In the genomic region with DNA sequence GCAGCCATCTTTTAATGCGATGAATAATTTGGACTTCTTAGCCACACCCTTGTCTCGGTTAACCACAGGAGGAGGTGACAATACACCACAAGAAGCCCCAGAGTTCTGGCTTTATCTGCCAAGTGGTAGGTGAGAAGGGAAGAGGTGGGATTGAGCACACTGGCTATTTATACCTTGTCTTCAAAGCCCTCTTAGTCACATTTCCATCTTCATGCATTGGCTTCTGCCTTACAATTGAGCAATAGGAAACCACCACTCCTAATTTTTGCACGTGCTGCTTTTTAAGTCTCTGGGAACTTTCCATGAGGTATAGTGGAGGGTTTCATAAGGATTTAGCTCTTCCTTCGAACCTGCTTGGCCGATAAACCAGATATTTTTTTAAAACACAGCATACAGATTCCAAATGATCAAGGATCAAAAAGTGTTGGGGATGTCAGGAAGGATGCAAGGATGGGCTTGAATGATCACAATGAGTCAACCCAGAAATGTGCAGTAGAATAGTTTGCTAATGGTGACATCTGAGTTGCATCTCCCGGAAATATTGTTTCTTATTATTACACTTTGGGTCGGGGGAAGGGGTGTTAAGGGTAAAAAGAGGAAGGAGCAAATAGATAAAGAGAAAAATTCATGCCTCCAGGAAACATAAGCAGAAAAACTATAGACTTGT, we compare ENCODE assay signal across 10 cellular contexts. TPM values are rescaled to one million over a fixed set of nuclear protein-coding genes. Genes with fewer than 3 reads are reported as not detected.
DNase-seq lines count a peak whose midpoint lies in the region; ATAC-seq, FAIRE-seq and TF ChIP-seq lines count a peak whose summit lies in the region.
"Had no signal": no experiment of that assay in that cellular context is flagged by ENCODE, and none has a peak within 500 bp of the region (broad histone marks: within the 10 kb centered on the region; RNA-seq: fewer than 3 reads in every experiment).

No MANE protein-coding gene starts in this region.

- FAIRE-seq in bronchial epithelial cell (lab: Jason Lieb, UNC) = no peak
- no peak for FAIRE-seq in pancreas (lab: Jason Lieb, UNC)
- FAIRE-seq: endometrium had no signal

- BruUV-seq in A673 (replicated peaks; lab: Mats Ljungman, UMichigan) = TSS peak; percentile 8

- H3K4me3 Mint-ChIP-seq in CD4-positive, alpha-beta T cell = no peak overlapping the region

- CTCF ChIA-PET in A673 (lab: Charles Lee) = no interaction called here
- CTCF ChIA-PET in CD4-positive, alpha-beta T cell (lab: Charles Lee) = no interaction called here

- H3K4me3 ChIP-seq in A673 (ENCODE audit: low read depth, low read length, poor library complexity, severe bottlenecking) (no peak overlapping the region), bronchial epithelial cell (ENCODE audit: low read depth, low read length) (no peak overlapping the region), pancreas (no peak overlapping the region), lower leg skin (ENCODE audit: low read depth, poor library complexity, severe bottlenecking) (no peak overlapping the region)
- H3K4me3 ChIP-seq: lung had no signal

- H3K27ac ChIP-seq in A673 (ENCODE audit: low read depth, low read length, poor library complexity, severe bottlenecking) (no peak overlapping the region), pancreas (no peak overlapping the region)
- no peak overlapping the region for H3K27ac ChIP-seq in CD4-positive, alpha-beta T cell (ENCODE audit: low read depth, low read length)

- H3K9me3 ChIP-seq in A673 (ENCODE audit: low read depth, low read length, poor library complexity, severe bottlenecking) (no peaks in the 10 kb centered on the region), pancreas (no peaks in the 10 kb centered on the region)
- no peaks in the 10 kb centered on the region for H3K9me3 ChIP-seq in CD4-positive, alpha-beta T cell (ENCODE audit: control insufficient read depth, low read length)

- ATAC-seq in GM18909 (IDR thresholded peaks at IDR 0.05; ENCODE audit: poor library complexity, unreplicated experiment) (peak; percentile 32), pancreas (no peak)
- ATAC-seq in CD4-positive, alpha-beta T cell (ENCODE audit: poor library complexity) = no peak

- H3K4me1 ChIP-seq in A673 (ENCODE audit: insufficient read depth, low read length, poor library complexity, severe bottlenecking) (no peaks in the 10 kb centered on the region), pancreas (no peaks in the 10 kb centered on the region)

- WGBS in pancreas, 2 donors = 80 to 81% methylated on average over 7 of the region's 7 CpGs
- 48 to 55% methylated on average over 7 of the region's 7 CpGs for WGBS in lower leg skin, 2 donors

- no peak overlapping the region for H3K27ac Mint-ChIP-seq in CD4-positive, alpha-beta T cell

- H3K36me3 Mint-ChIP-seq in CD4-positive, alpha-beta T cell (ENCODE audit: low read depth) = no peaks in the 10 kb centered on the region

- no peaks in the 10 kb centered on the region for H3K9me3 Mint-ChIP-seq in CD4-positive, alpha-beta T cell

- POLR2A ChIA-PET in A673 (lab: Charles Lee; ENCODE audit: low non-redundant PET) = no interaction called here
- POLR2A ChIA-PET in CD4-positive, alpha-beta T cell (lab: Charles Lee) = no interaction called here

- H3K36me3 ChIP-seq in A673 (ENCODE audit: insufficient read depth, low read length, poor library complexity, severe bottlenecking) (no peaks in the 10 kb centered on the region), bronchial epithelial cell (ENCODE audit: control insufficient read depth, insufficient read depth, low read length) (no peaks in the 10 kb centered on the region), pancreas (no peaks in the 10 kb centered on the region)

- DNase-seq in A673 (ENCODE audit: low spot score) = no peak
- DNase-seq in NOMO-1 (lab: John Stamatoyannopoulos, UW; ENCODE audit: unreplicated experiment in 2 of 2) = peak; percentile 59 to 71
- peak; percentile 45 for DNase-seq in bronchial epithelial cell (ENCODE audit: low read depth)
- no peak for DNase-seq in NCI-H82 (lab: John Stamatoyannopoulos, UW)
- DNase-seq in pancreas = no peak
- DNase-seq in lower leg skin (ENCODE audit: low spot score in 2 of 2) = no peak
- no peak for DNase-seq in CD4-positive, alpha-beta T cell

- no peak for TF ChIP-seq POLR2A in lower leg skin (IDR thresholded peaks at IDR 0.05)

- H3K4me1 Mint-ChIP-seq in CD4-positive, alpha-beta T cell (ENCODE audit: low read depth) = peaks cover 11% of the 10 kb centered on the region

- TF ChIP-seq CTCF in A673 (conservative IDR thresholded peaks at IDR 0.05; ENCODE audit: low read depth, low read length) (no peak), bronchial epithelial cell (IDR thresholded peaks at IDR 0.05; ENCODE audit: insufficient read depth, low read length, severe bottlenecking) (no peak), pancreas (IDR thresholded peaks at IDR 0.05) (no peak), lower leg skin (IDR thresholded peaks at IDR 0.05) (no peak)
- no peak for TF ChIP-seq CTCF in CD4-positive, alpha-beta T cell (IDR thresholded peaks at IDR 0.05)

- peaks cover 16% of the 10 kb centered on the region for H3K27me3 Mint-ChIP-seq in CD4-positive, alpha-beta T cell

- H3K27me3 ChIP-seq in A673 (replicated peaks; ENCODE audit: insufficient read depth, low read depth, low read length, poor library complexity) (no peaks in the 10 kb centered on the region), bronchial epithelial cell (ENCODE audit: control insufficient read depth, insufficient read depth, low read length) (no peaks in the 10 kb centered on the region), pancreas (no peaks in the 10 kb centered on the region)
- H3K27me3 ChIP-seq in CD4-positive, alpha-beta T cell (ENCODE audit: control insufficient read depth, insufficient read depth, low read length) = peaks cover 4% of the 10 kb centered on the region

- intact Hi-C loops in A673 (cut with micrococcal nuclease; ENCODE audit: unreplicated experiment) (loop anchor here (10.0 kb wide), 1 partner anchor 345 kb away; no protein-coding TSS in a partner anchor), pancreas (cut with DNase I) (no loop called here), lower leg skin (cut with DNase I; ENCODE audit: low total_unique reads) (no loop called here)
- intact Hi-C loops in CD4-positive, alpha-beta T cell (cut with DNase I, micrococcal nuclease) = no loop called here

RNA-seq across cellular contexts. Expression of a gene that starts 25.5 kb away (rescaled TPM):
- total RNA-seq in A673 (2021) (1.9 and 2.7 TPM in 2 replicates), bronchial epithelial cell (0.38 and 0.53 TPM in 2 replicates), pancreas (under 1 TPM in 4 of 6 donors, not detected in 2; 0.31 to 0.69 (median 0.46) TPM), lower leg skin (not detected)
- under 1 TPM; 0.61 to 0.87 TPM for polyA plus RNA-seq in pancreas
- under 1 TPM in 1 of 2 experiments, not detected in 1; 0.56 TPM for total RNA-seq in CD4-positive, alpha-beta T cell

Comparison
In these comparisons a context has a peak if more than half of its experiments do, and no peak if none do; other contexts are left out.
1. DNase-seq: peak in NOMO-1 (2 of 2) and bronchial epithelial cell (single experiment); none in A673 (single experiment), NCI-H82 (single experiment), pancreas (0 of 6), lower leg skin (0 of 2) and CD4-positive, alpha-beta T cell (0 of 10).